19 cellular contexts compared by ENCODE assay signal in genomic region chr11:9840460-9841004, GRCh38.
A peak's percentile ranks its signal among the peaks of the same experiment; 100 is the strongest.
DNase-seq lines count a peak whose midpoint lies in the region; ATAC-seq and TF ChIP-seq lines count a peak whose summit lies in the region.
"Had no signal": no experiment of that assay in that cellular context is flagged by ENCODE, and none has a peak within 500 bp of the region (broad histone marks: within the 10 kb centered on the region; RNA-seq: fewer than 3 reads in every experiment).

No MANE protein-coding gene starts in this region.

- H3K27ac Mint-ChIP-seq in activated naive CD4-positive, alpha-beta T cell treated with anti-CD3 and anti-CD28 coated beads, Interleukin-2, amount 10 ng/mL, durations not matched to agents 7 days and 5 days = peak overlapping the region; percentile 75
- H3K27ac Mint-ChIP-seq in T-helper 1 cell treated with Interleukin-12 subunit alpha and Interleukin-12 subunit beta and Interleukin-4 antibody, amounts not matched to agents 30 μg/mL and 1 μg/mL, for 36 hours = peak overlapping the region; percentile 36
- H3K27ac Mint-ChIP-seq in stimulated activated naive B cell treated with anti-CD40 and anti-IgM and Interleukin-4, amounts not matched to agents 10 μg/mL and 1 μg/mL and 100 μg/mL, for 72 hours = peak overlapping the region; percentile 31
- H3K27ac Mint-ChIP-seq: brain, H9, nephron progenitor cell had no signal

- CTCF ChIA-PET in activated naive CD4-positive, alpha-beta T cell treated with anti-CD3 and anti-CD28 coated beads, Interleukin-2, amount 10 ng/mL, durations not matched to agents 7 days and 5 days (lab: Charles Lee) = interaction anchor here (1.6 kb wide), 1 partner anchor 20 kb away, joined by 3 read pairs; no protein-coding TSS in a partner anchor

- no peak overlapping the region for H3K4me3 ChIP-seq in choroid plexus epithelial cell (ENCODE audit: low read depth, low read length)
- H3K4me3 ChIP-seq: lower lobe of right lung, uterus had no signal

- no peak for ATAC-seq in stimulated activated naive B cell treated with anti-CD40 and anti-IgM and Interleukin-4, amounts not matched to agents 10 μg/mL and 1 μg/mL and 100 μg/mL, for 72 hours (replicated peaks)
- no peak for ATAC-seq in GM19463 (IDR thresholded peaks at IDR 0.05; ENCODE audit: unreplicated experiment)
- ATAC-seq: lower lobe of right lung had no signal

- no peak overlapping the region for H3K4me3 Mint-ChIP-seq in activated naive CD4-positive, alpha-beta T cell treated with anti-CD3 and anti-CD28 coated beads, Interleukin-2, amount 10 ng/mL, durations not matched to agents 7 days and 5 days
- peak overlapping the region; percentile 51 for H3K4me3 Mint-ChIP-seq in T-helper 1 cell treated with Interleukin-12 subunit alpha and Interleukin-12 subunit beta and Interleukin-4 antibody, amounts not matched to agents 30 μg/mL and 1 μg/mL, for 36 hours
- no peak overlapping the region for H3K4me3 Mint-ChIP-seq in stimulated activated naive B cell treated with anti-CD40 and anti-IgM and Interleukin-4, amounts not matched to agents 10 μg/mL and 1 μg/mL and 100 μg/mL, for 72 hours
- H3K4me3 Mint-ChIP-seq: brain, H9, nephron progenitor cell had no signal

- no peak for TF ChIP-seq CTCF in choroid plexus epithelial cell (conservative IDR thresholded peaks at IDR 0.05; ENCODE audit: low read depth, low read length)

- peaks cover 41% of the 10 kb centered on the region for H3K4me1 Mint-ChIP-seq in activated naive CD4-positive, alpha-beta T cell treated with anti-CD3 and anti-CD28 coated beads, Interleukin-2, amount 10 ng/mL, durations not matched to agents 7 days and 5 days
- peaks cover 38% of the 10 kb centered on the region for H3K4me1 Mint-ChIP-seq in T-helper 1 cell treated with Interleukin-12 subunit alpha and Interleukin-12 subunit beta and Interleukin-4 antibody, amounts not matched to agents 30 μg/mL and 1 μg/mL, for 36 hours (ENCODE audit: low read depth)
- H3K4me1 Mint-ChIP-seq in stimulated activated naive B cell treated with anti-CD40 and anti-IgM and Interleukin-4, amounts not matched to agents 10 μg/mL and 1 μg/mL and 100 μg/mL, for 72 hours = peaks cover 11 to 14% of the 10 kb centered on the region in 2 donors
- H3K4me1 Mint-ChIP-seq: brain, nephron progenitor cell had no signal

- peaks cover 28% of the 10 kb centered on the region for H3K36me3 Mint-ChIP-seq in activated naive CD4-positive, alpha-beta T cell treated with anti-CD3 and anti-CD28 coated beads, Interleukin-2, amount 10 ng/mL, durations not matched to agents 7 days and 5 days
- H3K36me3 Mint-ChIP-seq in T-helper 1 cell treated with Interleukin-12 subunit alpha and Interleukin-12 subunit beta and Interleukin-4 antibody, amounts not matched to agents 30 μg/mL and 1 μg/mL, for 36 hours (ENCODE audit: low read depth) = peaks cover 26% of the 10 kb centered on the region
- H3K36me3 Mint-ChIP-seq in stimulated activated naive B cell treated with anti-CD40 and anti-IgM and Interleukin-4, amounts not matched to agents 10 μg/mL and 1 μg/mL and 100 μg/mL, for 72 hours = peaks cover 15 to 21% of the 10 kb centered on the region in 2 donors

- no peaks in the 10 kb centered on the region for H3K9me3 Mint-ChIP-seq in activated naive CD4-positive, alpha-beta T cell treated with anti-CD3 and anti-CD28 coated beads, Interleukin-2, amount 10 ng/mL, durations not matched to agents 7 days and 5 days
- H3K9me3 Mint-ChIP-seq in T-helper 1 cell treated with Interleukin-12 subunit alpha and Interleukin-12 subunit beta and Interleukin-4 antibody, amounts not matched to agents 30 μg/mL and 1 μg/mL, for 36 hours = peaks cover 7% of the 10 kb centered on the region
- H3K9me3 Mint-ChIP-seq in stimulated activated naive B cell treated with anti-CD40 and anti-IgM and Interleukin-4, amounts not matched to agents 10 μg/mL and 1 μg/mL and 100 μg/mL, for 72 hours = no peaks in the 10 kb centered on the region
- H3K9me3 Mint-ChIP-seq: brain, H9, nephron progenitor cell had no signal

- no peak for DNase-seq in activated naive CD4-positive, alpha-beta T cell treated with anti-CD3 and anti-CD28 coated beads, Interleukin-2, amount 10 ng/mL, durations not matched to agents 7 days and 5 days
- no peak for DNase-seq in activated naive CD4-positive, alpha-beta T cell treated with Interleukin-2 at 50 U/mL for 16 hours
- peak; percentile 57 for DNase-seq in choroid plexus epithelial cell (ENCODE audit: low read depth)
- DNase-seq in stimulated activated naive B cell treated with anti-CD40 and anti-IgM and Interleukin-4, amounts not matched to agents 10 μg/mL and 1 μg/mL and 100 μg/mL, for 72 hours = no peak
- DNase-seq in CD1c-positive myeloid dendritic cell (ENCODE audit: extremely low spot score) = no peak
- DNase-seq in AG20443 (ENCODE audit: low spot score) = no peak
- DNase-seq: activated CD4-positive, alpha-beta T cell treated with anti-CD3 and anti-CD28 coated beads for 48 hours; activated effector memory CD4-positive, alpha-beta T cell treated with Interleukin-2 at 50 U/mL for 16 hours; Caco-2; erythroblast; H9; Kasumi-1; lower lobe of right lung; NCI-H1436; nephron progenitor cell; uterus had no signal

- H3K27me3 Mint-ChIP-seq in activated naive CD4-positive, alpha-beta T cell treated with anti-CD3 and anti-CD28 coated beads, Interleukin-2, amount 10 ng/mL, durations not matched to agents 7 days and 5 days = no peaks in the 10 kb centered on the region
- no peaks in the 10 kb centered on the region for H3K27me3 Mint-ChIP-seq in T-helper 1 cell treated with Interleukin-12 subunit alpha and Interleukin-12 subunit beta and Interleukin-4 antibody, amounts not matched to agents 30 μg/mL and 1 μg/mL, for 36 hours (ENCODE audit: low read depth)
- H3K27me3 Mint-ChIP-seq in stimulated activated naive B cell treated with anti-CD40 and anti-IgM and Interleukin-4, amounts not matched to agents 10 μg/mL and 1 μg/mL and 100 μg/mL, for 72 hours = no peaks in the 10 kb centered on the region
- H3K27me3 Mint-ChIP-seq: brain had no signal
